8 cellular contexts compared by ENCODE assay signal in genomic region chr19:21835810-21836444, GRCh38. TPM values are rescaled to one million over a fixed set of nuclear protein-coding genes. Genes with fewer than 3 reads are reported as not detected.
DNase-seq lines count a peak whose midpoint lies in the region; ATAC-seq and TF ChIP-seq lines count a peak whose summit lies in the region.

Gene ZNF43, minus strand, starts transcription at chr19:21836182. Its CDS starts 144 bp downstream, at chr19:21836038.

- H3K9me3 Mint-ChIP-seq in T-cell: peaks cover 0 to 2% (median 1%) of the 10 kb centered on the region in 3 donors

- intact Hi-C loops in heart left ventricle (cut with DNase I): loop anchor here in 1 of 10 donors (10.0 kb wide), 1 partner anchor 331 kb away; the partner anchor contains the start of gene ZNF429

- H3K23ac ChIP-seq in trophoblast cell (ENCODE audit: low read length): no peak within 1 kb of the TSS

- TF ChIP-seq CTCF in LNCaP clone FGC (IDR thresholded peaks at IDR 0.05; ENCODE audit: control insufficient read depth, extremely low read depth, insufficient read depth): no peak
- TF ChIP-seq CTCF in heart left ventricle (IDR thresholded peaks at IDR 0.05): no peak
- TF ChIP-seq CTCF in tibial nerve (IDR thresholded peaks at IDR 0.05): no peak

- H3K27me3 ChIP-seq in heart left ventricle (no peaks in the 10 kb centered on the region), trophoblast cell (ENCODE audit: insufficient read depth, low read length) (no peaks in the 10 kb centered on the region), tibial nerve (no peaks in the 10 kb centered on the region)

- peak within 1 kb of the TSS; percentile 67 for H3K18ac ChIP-seq in trophoblast cell (ENCODE audit: low read length)

- peaks cover 22% of the 10 kb centered on the region for H3K36me3 Mint-ChIP-seq in T-cell

- H3K4me1 Mint-ChIP-seq in T-cell: peaks cover 29 to 39% (median 36%) of the 10 kb centered on the region in 3 donors

- peak within 1 kb of the TSS; percentile 94 for H4K91ac ChIP-seq in trophoblast cell (ENCODE audit: low read depth, low read length)

- POLR2A ChIA-PET in T-cell (lab: Charles Lee): interaction anchor here (0.6 to 2.6 kb wide), 7 partner anchors 16 to 815 kb away, joined by 3 to 21 read pairs (median 9); partner anchors contain the start of genes ZNF100 (in 1 of the 2), ZNF429 (in 1 of the 2) and ZNF430 (in 1 of the 2)

- TF ChIP-seq EP300 in tibial nerve (IDR thresholded peaks at IDR 0.05): peak in 1 of 2 donors; percentile 92

- peaks cover 13% of the 10 kb centered on the region for H3K79me2 ChIP-seq in trophoblast cell (ENCODE audit: control insufficient read depth, insufficient read depth, low read length, poor library complexity)

- H3K4me1 ChIP-seq in heart left ventricle: peaks cover 0 to 17% (median 6%) of the 10 kb centered on the region in 12 donors
- peaks cover 0 to 3% of the 10 kb centered on the region in 2 experiments for H3K4me1 ChIP-seq in trophoblast cell (ENCODE audit: control insufficient read depth in 1 of 2, insufficient read depth in 2 of 2, low read length in 2 of 2)
- peaks cover 0 to 7% (median 4%) of the 10 kb centered on the region in 4 donors for H3K4me1 ChIP-seq in tibial nerve

- H3K27me3 Mint-ChIP-seq in T-cell: no peaks in the 10 kb centered on the region

- H3K4me3 Mint-ChIP-seq in T-cell: peak within 1 kb of the TSS; percentile 95 to 100 (median 99)

- H2BK120ac ChIP-seq in trophoblast cell (ENCODE audit: insufficient read depth, low read length, poor library complexity): peak within 1 kb of the TSS; percentile 67

- peak within 1 kb of the TSS; percentile 92 for H3K4me3 ChIP-seq in LNCaP clone FGC (ENCODE audit: low read depth, low read length)
- H3K4me3 ChIP-seq in heart left ventricle: peak within 1 kb of the TSS; percentile 60 to 86 (median 75)
- H3K4me3 ChIP-seq in trophoblast cell (ENCODE audit: low read depth, low read length): peak within 1 kb of the TSS; percentile 84
- H3K4me3 ChIP-seq in tibial nerve: peak within 1 kb of the TSS; percentile 55 to 70 (median 67)

- peaks cover 0 to 17% (median 8%) of the 10 kb centered on the region in 9 donors for H3K36me3 ChIP-seq in heart left ventricle
- H3K36me3 ChIP-seq in trophoblast cell (ENCODE audit: control insufficient read depth in 1 of 2, insufficient read depth in 2 of 2, low read length in 2 of 2): peaks cover 9 to 20% of the 10 kb centered on the region in 2 experiments
- peaks cover 0 to 46% (median 0%) of the 10 kb centered on the region in 3 donors for H3K36me3 ChIP-seq in tibial nerve

- H4K8ac ChIP-seq in trophoblast cell (ENCODE audit: low read depth, low read length): peak within 1 kb of the TSS; percentile 87

- H2BK5ac ChIP-seq in trophoblast cell (ENCODE audit: low read depth, low read length, poor library complexity): peak within 1 kb of the TSS; percentile 81

- WGBS in heart left ventricle, 4 donors: 0 to 1% (median 0%) methylated on average over 20 to 29 of the region's 29 CpGs
- no CpG with 5 or more reads among the region's 29 CpGs for WGBS in trophoblast cell (ENCODE audit: extremely low coverage, insufficient coverage, insufficient read length)
- WGBS in tibial nerve, 2 donors: 0% methylated on average over 12 to 26 of the region's 29 CpGs

- peak within 1 kb of the TSS; percentile 95 for H2AFZ ChIP-seq in trophoblast cell (ENCODE audit: insufficient read depth, low read length, poor library complexity)

- H3K9me3 ChIP-seq in heart left ventricle (peaks cover 0 to 21% (median 0%) of the 10 kb centered on the region in 12 donors), trophoblast cell (ENCODE audit: insufficient read depth, low read depth, low read length) (no peaks in the 10 kb centered on the region), tibial nerve (peaks cover 0 to 27% (median 2%) of the 10 kb centered on the region in 4 donors)

- H3K27ac ChIP-seq in heart left ventricle (peak within 1 kb of the TSS; percentile 83 to 95 (median 91)), trophoblast cell (ENCODE audit: low read depth, low read length) (peak within 1 kb of the TSS; percentile 98), tibial nerve (peak within 1 kb of the TSS; percentile 56 to 94 (median 86))

- H2AK5ac ChIP-seq in trophoblast cell (ENCODE audit: low read length): peak within 1 kb of the TSS; percentile 49

- CTCF ChIA-PET in T-cell (lab: Charles Lee): interaction anchor here (0.6 to 1.6 kb wide), 7 partner anchors 10 to 315 kb away, joined by 3 to 21 read pairs (median 3); partner anchors contain the start of gene ZNF100 (in 2 of the 2)

- peaks cover 7% of the 10 kb centered on the region for H3K79me1 ChIP-seq in trophoblast cell (ENCODE audit: low read length)

- peak within 1 kb of the TSS; percentile 97 to 98 for H3K27ac Mint-ChIP-seq in T-cell

- peak; percentile 92 for DNase-seq in DMS114 treated with DMSO at 0.1 percent for 48 hours (lab: John Stamatoyannopoulos, UW; ENCODE audit: unreplicated experiment)
- peak; percentile 92 for DNase-seq in LNCaP clone FGC (ENCODE audit: low read depth)
- DNase-seq in T-cell: peak; percentile 85 to 96 (median 93)
- peak; percentile 94 for DNase-seq in amniotic epithelial cell (ENCODE audit: low read depth)
- DNase-seq in heart left ventricle: peak; percentile 97 to 99 (median 98)
- DNase-seq in trophoblast cell: peak; percentile 91 to 95
- peak; percentile 96 to 98 for DNase-seq in tibial nerve (ENCODE audit: low spot score in 2 of 2)

- H4K12ac ChIP-seq in trophoblast cell (ENCODE audit: low read depth, low read length): peak within 1 kb of the TSS; percentile 86

- peak within 1 kb of the TSS; percentile 94 for H3K14ac ChIP-seq in trophoblast cell (ENCODE audit: low read length)

- peak within 1 kb of the TSS; percentile 84 for H3K4me2 ChIP-seq in trophoblast cell (ENCODE audit: low read length)

- peak within 1 kb of the TSS; percentile 93 for H3K4ac ChIP-seq in trophoblast cell (ENCODE audit: low read depth, low read length)

- H3K9ac ChIP-seq in trophoblast cell (ENCODE audit: low read length): peak within 1 kb of the TSS; percentile 99

- no peak within 1 kb of the TSS for H2BK12ac ChIP-seq in trophoblast cell (ENCODE audit: low read length)

- ATAC-seq in GM21529 (IDR thresholded peaks at IDR 0.05; ENCODE audit: unreplicated experiment): peak; percentile 96
- peak; percentile 99 for ATAC-seq in T-cell (replicated peaks in 1 of 4)
- peak; percentile 99 for ATAC-seq in heart left ventricle

- TF ChIP-seq POLR2A in heart left ventricle (IDR thresholded peaks at IDR 0.05) (peak; percentile 32 to 86), tibial nerve (IDR thresholded peaks at IDR 0.05) (peak; percentile 58 to 79)

RNA-seq across cellular contexts. Expression of gene ZNF43, which starts in this region (rescaled TPM):
- 10 to 100 TPM; 22.3 to 31.5 (median 25.0) TPM for total RNA-seq in T-cell
- total RNA-seq in heart left ventricle: 10 to 100 TPM in 2 of 9 donors, 1 to 10 TPM in 7; 3.8 to 13.8 (median 6.5) TPM
- polyA plus RNA-seq in heart left ventricle: 1 to 10 TPM; 2.6 to 3.3 TPM
- polyA plus RNA-seq in trophoblast cell (2013): 17.1 and 17.8 TPM in 2 replicates
- 10 to 100 TPM; 16.1 to 28.0 (median 17.0) TPM for total RNA-seq in tibial nerve

Comparison
In these comparisons a context has a peak if more than half of its experiments do, and no peak if none do; other contexts are left out.
1. Peak in every context shown above with its lines: DNase-seq, ATAC-seq, H3K4me3 ChIP-seq and H3K27ac ChIP-seq.